ENCODE assay signal across 10 cellular contexts in genomic region chr4:147362868-147363440, GRCh38.
DNase-seq lines count a peak whose midpoint lies in the region; ATAC-seq and TF ChIP-seq lines count a peak whose summit lies in the region.
"Had no signal": no experiment of that assay in that cellular context is flagged by ENCODE, and none has a peak within 500 bp of the region (broad histone marks: within the 10 kb centered on the region; RNA-seq: fewer than 3 reads in every experiment).

No MANE protein-coding gene starts in this region.

- no peaks in the 10 kb centered on the region for H3K27me3 ChIP-seq in ascending aorta
- no peaks in the 10 kb centered on the region for H3K27me3 ChIP-seq in parathyroid adenoma (ENCODE audit: control insufficient read depth, insufficient read depth, low read length)
- H3K27me3 ChIP-seq in CD8-positive, alpha-beta memory T cell (ENCODE audit: insufficient read depth, low read length, poor library complexity, severe bottlenecking): no peaks in the 10 kb centered on the region

- no peak overlapping the region for H3K27ac Mint-ChIP-seq in stimulated activated naive B cell treated with anti-CD40 and anti-IgM and Interleukin-4, amounts not matched to agents 10 μg/mL and 1 μg/mL and 100 μg/mL, for 72 hours
- H3K27ac Mint-ChIP-seq in CD8-positive, alpha-beta memory T cell: no peak overlapping the region

- intact Hi-C loops in ascending aorta (cut with DNase I): no loop called here
- intact Hi-C loops in cardiac septum (cut with DNase I): loop anchor here (5.0 to 10.0 kb wide), 2 partner anchors 36 to 122 kb away; partner anchors contain the start of gene EDNRA

- peaks cover 0 to 1% of the 10 kb centered on the region in 2 donors for H3K9me3 Mint-ChIP-seq in stimulated activated naive B cell treated with anti-CD40 and anti-IgM and Interleukin-4, amounts not matched to agents 10 μg/mL and 1 μg/mL and 100 μg/mL, for 72 hours
- peaks cover 0 to 2% (median 0%) of the 10 kb centered on the region in 5 donors for H3K9me3 Mint-ChIP-seq in CD8-positive, alpha-beta memory T cell

- no peaks in the 10 kb centered on the region for H3K79me2 ChIP-seq in parathyroid adenoma

- H3K9me3 ChIP-seq in ascending aorta: no peaks in the 10 kb centered on the region
- no peaks in the 10 kb centered on the region for H3K9me3 ChIP-seq in parathyroid adenoma (ENCODE audit: control insufficient read depth, low read length)
- H3K9me3 ChIP-seq in CD8-positive, alpha-beta memory T cell (ENCODE audit: low read length): no peaks in the 10 kb centered on the region

- peak; percentile 39 for DNase-seq in AG08396 (ENCODE audit: low spot score)
- DNase-seq in ascending aorta (ENCODE audit: low spot score in 2 of 2): no peak
- DNase-seq in cardiac septum (ENCODE audit: low spot score): peak; percentile 83
- DNase-seq in hippocampal formation (lab: John Stamatoyannopoulos, UW): no peak
- no peak for DNase-seq in stimulated activated naive B cell treated with anti-CD40 and anti-IgM and Interleukin-4, amounts not matched to agents 10 μg/mL and 1 μg/mL and 100 μg/mL, for 72 hours
- no peak for DNase-seq in CD8-positive, alpha-beta memory T cell
- no peak for DNase-seq in midbrain (lab: John Stamatoyannopoulos, UW)
- DNase-seq: activated CD4-positive, alpha-beta T cell treated with anti-CD3 and anti-CD28 coated beads, Interleukin-2, amount 50 U/mL, for 1 hour had no signal

- ATAC-seq in stimulated activated naive B cell treated with anti-CD40 and anti-IgM and Interleukin-4, amounts not matched to agents 10 μg/mL and 1 μg/mL and 100 μg/mL, for 72 hours (replicated peaks): no peak
- ATAC-seq: Panc1 had no signal

- no peaks in the 10 kb centered on the region for H3K27me3 Mint-ChIP-seq in stimulated activated naive B cell treated with anti-CD40 and anti-IgM and Interleukin-4, amounts not matched to agents 10 μg/mL and 1 μg/mL and 100 μg/mL, for 72 hours
- H3K27me3 Mint-ChIP-seq in CD8-positive, alpha-beta memory T cell: no peaks in the 10 kb centered on the region

- TF ChIP-seq CTCF in ascending aorta (IDR thresholded peaks at IDR 0.05): no peak
- TF ChIP-seq CTCF in parathyroid adenoma (IDR thresholded peaks at IDR 0.05): no peak

- no peak overlapping the region for H2AFZ ChIP-seq in parathyroid adenoma

- CTCF ChIA-PET in CD8-positive, alpha-beta memory T cell (lab: Charles Lee): no interaction called here

- peaks cover 5 to 19% of the 10 kb centered on the region in 2 donors for H3K4me1 ChIP-seq in ascending aorta
- no peaks in the 10 kb centered on the region for H3K4me1 ChIP-seq in parathyroid adenoma
- no peaks in the 10 kb centered on the region for H3K4me1 ChIP-seq in CD8-positive, alpha-beta memory T cell (ENCODE audit: insufficient read depth, low read length)

- no peaks in the 10 kb centered on the region for H3K36me3 Mint-ChIP-seq in stimulated activated naive B cell treated with anti-CD40 and anti-IgM and Interleukin-4, amounts not matched to agents 10 μg/mL and 1 μg/mL and 100 μg/mL, for 72 hours
- H3K36me3 Mint-ChIP-seq in CD8-positive, alpha-beta memory T cell: no peaks in the 10 kb centered on the region

- H3K9ac ChIP-seq in parathyroid adenoma: no peak overlapping the region

- H3K27ac ChIP-seq in ascending aorta (peak overlapping the region; percentile 61 to 68), parathyroid adenoma (peak overlapping the region; percentile 60)
- no peak overlapping the region for H3K27ac ChIP-seq in CD8-positive, alpha-beta memory T cell (ENCODE audit: low read depth, low read length)

- H3K4me3 Mint-ChIP-seq in stimulated activated naive B cell treated with anti-CD40 and anti-IgM and Interleukin-4, amounts not matched to agents 10 μg/mL and 1 μg/mL and 100 μg/mL, for 72 hours: no peak overlapping the region
- no peak overlapping the region for H3K4me3 Mint-ChIP-seq in CD8-positive, alpha-beta memory T cell

- no peak overlapping the region for H3K4me2 ChIP-seq in parathyroid adenoma (ENCODE audit: low read length)

- no peak overlapping the region for H3K4me3 ChIP-seq in ascending aorta
- no peak overlapping the region for H3K4me3 ChIP-seq in parathyroid adenoma (ENCODE audit: low read depth, low read length)
- no peak overlapping the region for H3K4me3 ChIP-seq in CD8-positive, alpha-beta memory T cell (ENCODE audit: low read length)

- POLR2A ChIA-PET in CD8-positive, alpha-beta memory T cell (lab: Charles Lee): no interaction called here

- no peaks in the 10 kb centered on the region for H3K4me1 Mint-ChIP-seq in stimulated activated naive B cell treated with anti-CD40 and anti-IgM and Interleukin-4, amounts not matched to agents 10 μg/mL and 1 μg/mL and 100 μg/mL, for 72 hours
- no peaks in the 10 kb centered on the region for H3K4me1 Mint-ChIP-seq in CD8-positive, alpha-beta memory T cell

- H3K36me3 ChIP-seq in ascending aorta: no peaks in the 10 kb centered on the region
- H3K36me3 ChIP-seq in parathyroid adenoma (ENCODE audit: control insufficient read depth, insufficient read depth, low read length): no peaks in the 10 kb centered on the region
- no peaks in the 10 kb centered on the region for H3K36me3 ChIP-seq in CD8-positive, alpha-beta memory T cell (ENCODE audit: insufficient read depth, low read length)

Comparison
In these comparisons a context has a peak if more than half of its experiments do, and no peak if none do; other contexts are left out.
1. DNase-seq: peak in AG08396 (single experiment) and cardiac septum (single experiment); none in ascending aorta (0 of 2), hippocampal formation (0 of 2), stimulated activated naive B cell treated with anti-CD40 and anti-IgM and Interleukin-4, amounts not matched to agents 10 μg/mL and 1 μg/mL and 100 μg/mL, for 72 hours (single experiment), CD8-positive, alpha-beta memory T cell (0 of 5) and midbrain (single experiment).